In genomic region chr19:49891393-49891792, GRCh38 we compare ENCODE assay signal across 8 cellular contexts. TPM values are rescaled to one million over a fixed set of nuclear protein-coding genes. Genes with fewer than 3 reads are reported as not detected.
A peak's percentile ranks its signal among the peaks of the same experiment; 100 is the strongest.
DNase-seq lines count a peak whose midpoint lies in the region; ATAC-seq and TF ChIP-seq lines count a peak whose summit lies in the region.
"Had no signal": no experiment of that assay in that cellular context is flagged by ENCODE, and none has a peak within 500 bp of the region (broad histone marks: within the 10 kb centered on the region; RNA-seq: fewer than 3 reads in every experiment).

No MANE protein-coding gene starts in this region.

- peaks cover 10% of the 10 kb centered on the region for H3K4me1 Mint-ChIP-seq in type B pancreatic cell (ENCODE audit: unreplicated experiment)

- no peak for DNase-seq in activated naive CD4-positive, alpha-beta T cell treated with anti-CD3 and anti-CD28 coated beads, Interleukin-2, amount 50 U/mL, for 72 hours (ENCODE audit: low spot score in 2 of 2)
- no peak for DNase-seq in activated naive CD4-positive, alpha-beta T cell (lab: John Stamatoyannopoulos, UW)
- DNase-seq in type B pancreatic cell (ENCODE audit: extremely low spot score, unreplicated experiment): no peak
- DNase-seq in HuH-7.5 (ENCODE audit: low spot score): no peak
- DNase-seq: head of caudate nucleus, NCI-H524 treated with DMSO at 0.1 percent for 48 hours, transverse colon had no signal

- H3K36me3 Mint-ChIP-seq in activated naive CD4-positive, alpha-beta T cell treated with anti-CD3 and anti-CD28 coated beads, Interleukin-2, amount 50 U/mL, for 72 hours: peaks cover 0 to 12% of the 10 kb centered on the region in 2 donors
- peaks cover 1% of the 10 kb centered on the region for H3K36me3 Mint-ChIP-seq in type B pancreatic cell

- ATAC-seq in activated naive CD4-positive, alpha-beta T cell treated with anti-CD3 and anti-CD28 coated beads, Interleukin-2, amount 50 U/mL, for 72 hours: no peak
- ATAC-seq: Right ventricle myocardium inferior had no signal

- H3K27ac Mint-ChIP-seq in activated naive CD4-positive, alpha-beta T cell treated with anti-CD3 and anti-CD28 coated beads, Interleukin-2, amount 50 U/mL, for 72 hours: peak overlapping the region; percentile 23 to 29
- peak overlapping the region; percentile 31 for H3K27ac Mint-ChIP-seq in type B pancreatic cell

- no peaks in the 10 kb centered on the region for H3K9me3 Mint-ChIP-seq in activated naive CD4-positive, alpha-beta T cell treated with anti-CD3 and anti-CD28 coated beads, Interleukin-2, amount 50 U/mL, for 72 hours
- no peaks in the 10 kb centered on the region for H3K9me3 Mint-ChIP-seq in type B pancreatic cell

- H3K27me3 Mint-ChIP-seq in type B pancreatic cell: peaks cover 15% of the 10 kb centered on the region

- TF ChIP-seq CTCF in type B pancreatic cell (conservative IDR thresholded peaks at IDR 0.05): no peak

- H3K4me3 Mint-ChIP-seq in type B pancreatic cell: no peak overlapping the region

RNA-seq across cellular contexts. Expression of gene IL4I1, which starts 5.3 kb away (rescaled TPM):
- 10 to 100 TPM in 1 of 2 donors, 1 to 10 TPM in 1; 6.3 to 11.1 TPM for total RNA-seq in activated naive CD4-positive, alpha-beta T cell treated with anti-CD3 and anti-CD28 coated beads, Interleukin-2, amount 50 U/mL, for 72 hours
- 0.58 and 0.74 TPM in 2 replicates for total RNA-seq in type B pancreatic cell (ENCODE audit: low replicate concordance)

RNA-seq across cellular contexts. Expression of gene TBC1D17, which starts 13.9 kb away (rescaled TPM):
- total RNA-seq in activated naive CD4-positive, alpha-beta T cell treated with anti-CD3 and anti-CD28 coated beads, Interleukin-2, amount 50 U/mL, for 72 hours: 10 to 100 TPM; 28.8 to 53.0 TPM
- 33.9 and 45.9 TPM in 2 replicates for total RNA-seq in type B pancreatic cell (ENCODE audit: low replicate concordance)

RNA-seq across cellular contexts. Expression of gene AKT1S1, which starts 14.2 kb away (rescaled TPM):
- total RNA-seq in activated naive CD4-positive, alpha-beta T cell treated with anti-CD3 and anti-CD28 coated beads, Interleukin-2, amount 50 U/mL, for 72 hours: 10 to 100 TPM; 16.9 to 34.4 TPM
- total RNA-seq in type B pancreatic cell (ENCODE audit: low replicate concordance): 35.8 and 40.1 TPM in 2 replicates

RNA-seq across cellular contexts. Expression of gene PNKP, which starts 24.0 kb away (rescaled TPM):
- 100 to 1,000 TPM in 1 of 2 donors, 10 to 100 TPM in 1; 90.6 to 119 TPM for total RNA-seq in activated naive CD4-positive, alpha-beta T cell treated with anti-CD3 and anti-CD28 coated beads, Interleukin-2, amount 50 U/mL, for 72 hours
- 72.3 and 125 TPM in 2 replicates for total RNA-seq in type B pancreatic cell (ENCODE audit: low replicate concordance)

RNA-seq across cellular contexts. Expression of gene ATF5, which starts 37.6 kb away (rescaled TPM):
- total RNA-seq in activated naive CD4-positive, alpha-beta T cell treated with anti-CD3 and anti-CD28 coated beads, Interleukin-2, amount 50 U/mL, for 72 hours: 10 to 100 TPM in 1 of 2 donors, 1 to 10 TPM in 1; 7.7 to 13.2 TPM
- 18.1 and 21.4 TPM in 2 replicates for total RNA-seq in type B pancreatic cell (ENCODE audit: low replicate concordance)
